Comparison of ENCODE assay signal across 11 cellular contexts in the genomic region with DNA sequence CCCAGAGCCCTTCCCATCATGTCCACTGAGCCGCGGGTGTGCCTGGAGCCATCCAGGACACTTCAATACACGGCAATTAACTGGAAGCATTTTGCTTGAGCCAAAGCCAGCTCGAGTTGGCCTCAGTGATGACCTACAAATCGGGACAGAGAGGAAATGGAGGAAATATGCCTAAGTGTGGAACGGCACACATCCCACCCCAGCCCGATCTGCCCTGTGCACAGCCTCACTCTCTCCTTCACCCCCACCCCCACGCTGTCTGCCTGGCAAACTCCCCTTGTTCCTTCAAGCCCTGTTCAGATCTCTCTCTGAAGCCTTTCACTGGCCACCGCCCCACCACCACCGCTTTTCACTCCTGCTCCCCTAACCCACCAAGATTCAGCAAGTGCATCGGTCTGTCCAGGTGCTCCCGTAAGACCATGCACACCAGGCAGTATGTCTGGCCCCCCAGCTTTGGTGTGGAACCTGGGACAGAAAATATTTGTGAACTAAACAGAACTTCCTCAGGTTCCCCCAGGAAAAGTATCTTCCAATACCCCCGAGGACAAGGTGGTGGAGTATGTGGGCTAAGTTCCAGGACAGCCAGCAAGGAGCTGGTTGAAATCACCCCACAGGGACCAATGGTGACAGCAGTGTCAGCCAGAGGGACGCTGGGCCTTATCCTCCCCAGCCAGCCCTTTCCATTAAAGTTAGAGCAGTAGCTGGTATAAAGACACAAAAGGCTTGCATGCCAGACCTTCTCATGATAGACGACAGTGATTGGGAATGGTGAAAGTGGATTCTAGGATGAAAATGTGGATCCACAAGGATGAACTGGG.
A peak's percentile ranks its signal among the peaks of the same experiment; 100 is the strongest.
DNase-seq lines count a peak whose midpoint lies in the region; ATAC-seq and TF ChIP-seq lines count a peak whose summit lies in the region.
"Had no signal": no experiment of that assay in that cellular context is flagged by ENCODE, and none has a peak within 500 bp of the region (broad histone marks: within the 10 kb centered on the region; RNA-seq: fewer than 3 reads in every experiment).

No MANE protein-coding gene starts in this region.

- no peak overlapping the region for H3K4me3 Mint-ChIP-seq in stimulated activated naive CD8-positive, alpha-beta T cell treated with anti-CD3 and anti-CD28 coated beads, Interleukin-15, Interleukin-2, amounts not matched to agents 100 ng/mL and 50 ng/mL, for 24 hours
- H3K4me3 Mint-ChIP-seq in nephron: peak overlapping the region in 2 of 3 experiments; percentile 35 to 45

- peaks cover 44% of the 10 kb centered on the region for H3K36me3 Mint-ChIP-seq in stimulated activated naive CD8-positive, alpha-beta T cell treated with anti-CD3 and anti-CD28 coated beads, Interleukin-15, Interleukin-2, amounts not matched to agents 100 ng/mL and 50 ng/mL, for 24 hours (ENCODE audit: low read depth)
- H3K36me3 Mint-ChIP-seq in nephron (ENCODE audit: low read depth): peaks cover 58% of the 10 kb centered on the region

- intact Hi-C loops in esophagus muscularis mucosa (cut with DNase I) (no loop called here), vagina (cut with DNase I) (loop anchor here (10.0 kb wide), 1 partner anchor 85 kb away; a partner anchor contains a TSS)

- H3K4me3 ChIP-seq in esophagus muscularis mucosa: no peak overlapping the region
- H3K4me3 ChIP-seq in vagina: no peak overlapping the region
- H3K4me3 ChIP-seq: adrenal gland had no signal

- peak overlapping the region; percentile 58 for H3K27ac Mint-ChIP-seq in stimulated activated naive CD8-positive, alpha-beta T cell treated with anti-CD3 and anti-CD28 coated beads, Interleukin-15, Interleukin-2, amounts not matched to agents 100 ng/mL and 50 ng/mL, for 24 hours
- peak overlapping the region; percentile 86 to 96 (median 95) for H3K27ac Mint-ChIP-seq in nephron

- peaks cover 72 to 92% (median 87%) of the 10 kb centered on the region in 4 donors for H3K4me1 ChIP-seq in esophagus muscularis mucosa
- H3K4me1 ChIP-seq in vagina: peaks cover 96% of the 10 kb centered on the region

- no peaks in the 10 kb centered on the region for H3K9me3 ChIP-seq in esophagus muscularis mucosa
- no peaks in the 10 kb centered on the region for H3K9me3 ChIP-seq in vagina
- H3K9me3 ChIP-seq: adrenal gland had no signal

- no peaks in the 10 kb centered on the region for H3K27me3 ChIP-seq in esophagus muscularis mucosa
- no peaks in the 10 kb centered on the region for H3K27me3 ChIP-seq in vagina
- H3K27me3 ChIP-seq: adrenal gland had no signal

- 72% methylated on average over 15 of the region's 15 CpGs for WGBS in esophagus muscularis mucosa

- no peak for TF ChIP-seq CTCF in esophagus muscularis mucosa (IDR thresholded peaks at IDR 0.05)
- TF ChIP-seq CTCF in nephron (IDR thresholded peaks at IDR 0.05; ENCODE audit: unreplicated experiment in 3 of 3): no peak
- no peak for TF ChIP-seq CTCF in vagina (IDR thresholded peaks at IDR 0.05)

- ATAC-seq in stimulated activated naive CD8-positive, alpha-beta T cell treated with anti-CD3 and anti-CD28 coated beads, Interleukin-15, Interleukin-2, amounts not matched to agents 100 U/mL and 50 U/mL, for 24 hours: no peak
- ATAC-seq in GM18498 (IDR thresholded peaks at IDR 0.05; ENCODE audit: unreplicated experiment): no peak

- H3K36me3 ChIP-seq in esophagus muscularis mucosa: peaks cover 6 to 63% (median 49%) of the 10 kb centered on the region in 4 donors
- peaks cover 0 to 21% of the 10 kb centered on the region in 2 donors for H3K36me3 ChIP-seq in vagina

- H3K27ac ChIP-seq in esophagus muscularis mucosa (replicated peaks in 1 of 4) (peak overlapping the region; percentile 32 to 70 (median 48)), vagina (peak overlapping the region; percentile 78)

- H3K4me1 Mint-ChIP-seq in stimulated activated naive CD8-positive, alpha-beta T cell treated with anti-CD3 and anti-CD28 coated beads, Interleukin-15, Interleukin-2, amounts not matched to agents 100 ng/mL and 50 ng/mL, for 24 hours (ENCODE audit: low read depth): peaks cover 12% of the 10 kb centered on the region
- H3K4me1 Mint-ChIP-seq in nephron: peaks cover 68% of the 10 kb centered on the region

- no peak for TF ChIP-seq POLR2A in esophagus muscularis mucosa (IDR thresholded peaks at IDR 0.05; ENCODE audit: low read depth)
- no peak for TF ChIP-seq POLR2A in vagina (IDR thresholded peaks at IDR 0.05)

- H3K27me3 Mint-ChIP-seq in stimulated activated naive CD8-positive, alpha-beta T cell treated with anti-CD3 and anti-CD28 coated beads, Interleukin-15, Interleukin-2, amounts not matched to agents 100 ng/mL and 50 ng/mL, for 24 hours: no peaks in the 10 kb centered on the region
- H3K27me3 Mint-ChIP-seq in nephron (ENCODE audit: low read depth): no peaks in the 10 kb centered on the region

- no peaks in the 10 kb centered on the region for H3K9me3 Mint-ChIP-seq in stimulated activated naive CD8-positive, alpha-beta T cell treated with anti-CD3 and anti-CD28 coated beads, Interleukin-15, Interleukin-2, amounts not matched to agents 100 ng/mL and 50 ng/mL, for 24 hours
- no peaks in the 10 kb centered on the region for H3K9me3 Mint-ChIP-seq in nephron

- TF ChIP-seq EP300 in esophagus muscularis mucosa (IDR thresholded peaks at IDR 0.05): no peak

- no peak for DNase-seq in stimulated activated naive CD8-positive, alpha-beta T cell treated with anti-CD3 and anti-CD28 coated beads, Interleukin-15, Interleukin-2, amounts not matched to agents 100 U/mL and 50 U/mL, for 24 hours
- no peak for DNase-seq in esophagus muscularis mucosa (ENCODE audit: extremely low spot score)
- DNase-seq in vagina (ENCODE audit: extremely low spot score in 2 of 2): no peak
- DNase-seq in central memory CD4-positive, alpha-beta T cell: no peak
- DNase-seq in iPS-NIHi11 (ENCODE audit: low spot score): no peak
- DNase-seq: activated CD4-positive, alpha-beta T cell treated with anti-CD3 and anti-CD28 coated beads for 4 hours; Karpas-422 had no signal
